8 cellular contexts compared by ENCODE assay signal in the genomic region with DNA sequence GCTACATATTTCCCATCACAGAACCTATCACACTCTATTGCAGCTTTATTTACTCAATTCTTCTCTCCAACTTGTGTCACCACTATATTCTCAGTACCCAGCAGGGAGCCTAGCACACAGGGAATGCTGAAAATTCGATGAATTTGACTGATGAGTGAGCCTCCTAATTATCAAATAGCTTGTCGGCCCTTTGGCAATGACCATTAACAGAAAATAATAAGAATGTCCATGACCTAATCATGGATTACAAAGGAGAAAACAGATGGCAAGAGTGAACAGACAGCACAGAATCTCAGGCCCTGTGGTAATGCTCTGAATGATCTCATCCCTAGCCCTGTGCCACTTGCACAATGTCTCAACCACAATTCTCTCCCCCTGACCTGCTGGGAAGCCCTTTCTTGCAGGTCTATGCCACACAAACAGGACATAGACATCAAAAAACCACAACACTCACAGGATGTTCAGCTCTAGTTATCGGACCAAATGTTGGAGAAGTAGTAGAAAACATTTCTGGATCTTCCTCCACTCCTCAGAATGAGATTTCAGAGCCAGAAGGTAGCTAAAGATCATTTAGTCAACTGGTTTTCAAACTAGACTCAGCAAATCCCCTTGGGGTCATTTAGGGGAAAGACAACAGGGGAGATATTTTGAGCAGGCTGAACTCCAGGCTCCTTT.
DNase-seq lines count a peak whose midpoint lies in the region; ATAC-seq lines count a peak whose summit lies in the region.

No MANE protein-coding gene starts in this region.

- intact Hi-C loops in Right ventricle myocardium inferior (cut with DNase I), result no loop called here
- intact Hi-C loops in cardiac septum (cut with DNase I), result no loop called here

- WGBS in mesendoderm (ENCODE audit: extremely low coverage, insufficient coverage, low lambda C conversion rate), result no CpG with 5 or more reads among the region's 3 CpGs

- no peak overlapping the region for H2BK5ac ChIP-seq in mesendoderm (ENCODE audit: low read length)

- H4K8ac ChIP-seq in mesendoderm (ENCODE audit: low read depth, low read length), result no peak overlapping the region

- H4K5ac ChIP-seq in mesendoderm (ENCODE audit: low read length), result no peak overlapping the region

- DNase-seq in Right ventricle myocardium inferior (ENCODE audit: missing footprints) (no peak), cardiac septum (ENCODE audit: low spot score) (no peak), SKM-1 (lab: John Stamatoyannopoulos, UW; ENCODE audit: unreplicated experiment) (peak; percentile 85), mesendoderm (peak; percentile 87)
- DNase-seq in central memory CD8-positive, alpha-beta T cell (ENCODE audit: low spot score in 2 of 2), result peak in 1 of 2 donors; percentile 43

- no peak overlapping the region for H3K18ac ChIP-seq in mesendoderm (ENCODE audit: low read length)

- peak; percentile 62 for ATAC-seq in Right ventricle myocardium inferior
- ATAC-seq in central memory CD8-positive, alpha-beta T cell (replicated peaks; ENCODE audit: extremely low read depth, poor library complexity, severe bottlenecking), result peak; percentile 69
- no peak for ATAC-seq in GM21717 (IDR thresholded peaks at IDR 0.05; ENCODE audit: unreplicated experiment)
- no peak for ATAC-seq in HG03342 (IDR thresholded peaks at IDR 0.05; ENCODE audit: unreplicated experiment)
- no peak for ATAC-seq in HG03521 (IDR thresholded peaks at IDR 0.05; ENCODE audit: unreplicated experiment)

- H3K4ac ChIP-seq in mesendoderm (ENCODE audit: low read depth, low read length), result no peak overlapping the region

- peaks cover 8% of the 10 kb centered on the region for H3K79me1 ChIP-seq in mesendoderm (ENCODE audit: low read length)

- peak overlapping the region; percentile 27 for H3K27ac Mint-ChIP-seq in central memory CD8-positive, alpha-beta T cell (ENCODE audit: low read depth)

- H2BK120ac ChIP-seq in mesendoderm (ENCODE audit: low read depth, low read length), result no peak overlapping the region

- no peak overlapping the region for H2AK5ac ChIP-seq in mesendoderm (ENCODE audit: low read length)

- H3K79me2 ChIP-seq in mesendoderm (ENCODE audit: control insufficient read depth, insufficient read depth, low read length), result no peaks in the 10 kb centered on the region

- no peak overlapping the region for H3K27ac ChIP-seq in mesendoderm (ENCODE audit: low read depth, low read length)

- H3K27me3 ChIP-seq in mesendoderm (ENCODE audit: insufficient read depth, low read length, poor library complexity), result no peaks in the 10 kb centered on the region

- no peak overlapping the region for H3K9ac ChIP-seq in mesendoderm (ENCODE audit: low read length)

- peaks cover 50% of the 10 kb centered on the region for H3K4me1 Mint-ChIP-seq in central memory CD8-positive, alpha-beta T cell

- H3K56ac ChIP-seq in mesendoderm (ENCODE audit: low read length), result no peak overlapping the region

- H3K4me1 ChIP-seq in mesendoderm (ENCODE audit: control insufficient read depth, low read depth, low read length), result peaks cover 9% of the 10 kb centered on the region

- no peak overlapping the region for H3K4me2 ChIP-seq in mesendoderm (ENCODE audit: low read length)

- H3K36me3 ChIP-seq in mesendoderm (ENCODE audit: control insufficient read depth, insufficient read depth, low read length), result no peaks in the 10 kb centered on the region

- peaks cover 5% of the 10 kb centered on the region for H3K36me3 Mint-ChIP-seq in central memory CD8-positive, alpha-beta T cell (ENCODE audit: insufficient read depth)

- H2BK15ac ChIP-seq in mesendoderm (replicated peaks; ENCODE audit: low read depth), result no peak overlapping the region

- H3K23ac ChIP-seq in mesendoderm (ENCODE audit: low read length), result no peak overlapping the region

- H3K4me3 ChIP-seq in mesendoderm (ENCODE audit: low read length), result no peak overlapping the region

- no peaks in the 10 kb centered on the region for H3K27me3 Mint-ChIP-seq in central memory CD8-positive, alpha-beta T cell

- no peaks in the 10 kb centered on the region for H3K9me3 Mint-ChIP-seq in central memory CD8-positive, alpha-beta T cell

- H3K4me3 Mint-ChIP-seq in central memory CD8-positive, alpha-beta T cell, result peak overlapping the region; percentile 28

Comparison
In these comparisons a context has a peak if more than half of its experiments do, and no peak if none do; other contexts are left out.
1. ATAC-seq: peak in Right ventricle myocardium inferior (single experiment) and central memory CD8-positive, alpha-beta T cell (single experiment); none in GM21717 (single experiment), HG03342 (single experiment) and HG03521 (single experiment).
2. DNase-seq: peak in SKM-1 (single experiment) and mesendoderm (single experiment); none in Right ventricle myocardium inferior (single experiment) and cardiac septum (single experiment).